In the genomic region with DNA sequence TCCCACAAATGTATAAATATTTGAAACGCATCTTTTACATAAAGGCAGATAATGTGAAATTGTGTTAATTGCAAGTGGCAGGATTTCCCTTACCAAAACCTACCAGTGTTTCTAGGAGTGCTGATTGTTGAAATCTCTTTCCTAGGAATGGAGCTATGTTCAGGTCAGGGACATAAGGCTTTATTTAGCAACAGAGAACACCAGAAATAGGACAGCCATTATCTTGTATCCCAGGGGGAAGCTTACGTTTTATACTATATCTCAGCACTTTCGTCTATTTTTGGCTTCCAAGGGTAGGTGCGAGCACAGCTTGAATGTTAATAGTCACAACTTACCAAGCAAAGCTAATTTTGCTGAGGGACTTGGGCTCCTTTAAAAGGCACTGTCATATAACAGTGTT, we compare ENCODE assay signal across 24 cellular contexts.
"Had no signal": no experiment of that assay in that cellular context is flagged by ENCODE, and none has a peak within 500 bp of the region (broad histone marks: within the 10 kb centered on the region; RNA-seq: fewer than 3 reads in every experiment).

No MANE protein-coding gene starts in this region.

- H3K9me3 ChIP-seq: gastroesophageal sphincter, left lung, lower lobe of right lung, neutrophil, pancreas, suprapubic skin, transverse colon, vagina had no signal

- H3K27me3 ChIP-seq: pancreas, suprapubic skin, vagina had no signal

- H3K27ac Mint-ChIP-seq: effector memory CD8-positive, alpha-beta T cell; natural killer cell had no signal

- DNase-seq: cerebellar nuclear complex; cortex of kidney; effector memory CD8-positive, alpha-beta T cell; foreskin fibroblast; kidney; left lung; lower lobe of right lung; natural killer cell; pancreas; retina; stimulated activated CD4-positive, alpha-beta T cell treated with anti-CD3 and anti-CD28 coated beads, Interleukin-12 subunit alpha, Interleukin-12 subunit beta, amount 100 ng/mL, for 4 hours; stimulated activated CD4-positive, alpha-beta T cell treated with anti-CD3 and anti-CD28 coated beads, Interleukin-1b, Interleukin-23, amount 100 ng/mL, for 48 hours; stimulated activated CD4-positive, alpha-beta T cell treated with anti-CD3 and anti-CD28 coated beads, Interleukin-4, amount 100 ng/mL, for 1 hour; stimulated activated CD8-positive, alpha-beta memory T cell treated with anti-CD3 and anti-CD28 coated beads, Interleukin-4, amount 100 ng/mL, for 48 hours; stimulated activated naive CD4-positive, alpha-beta T cell; stimulated activated naive CD8-positive, alpha-beta T cell treated with anti-CD3 and anti-CD28 coated beads, Interleukin-15, amount 100 ng/mL, for 72 hours; transverse colon had no signal

- H3K4me1 ChIP-seq: pancreas had no signal

- ATAC-seq: effector memory CD8-positive, alpha-beta T cell; gastroesophageal sphincter; left lung; lower lobe of right lung; natural killer cell; pancreas; sciatic nerve; stimulated activated naive CD8-positive, alpha-beta T cell treated with anti-CD3 and anti-CD28 coated beads, Interleukin-15, amount 100 ng/mL, for 72 hours had no signal

- H3K4me3 Mint-ChIP-seq: effector memory CD8-positive, alpha-beta T cell; natural killer cell; stimulated activated naive CD8-positive, alpha-beta T cell treated with anti-CD3 and anti-CD28 coated beads, Interleukin-15, amount 100 ng/mL, for 72 hours had no signal

- H3K4me3 ChIP-seq: gastroesophageal sphincter, hepatocyte, left lung, lower lobe of right lung, pancreas, smooth muscle cell, suprapubic skin, transverse colon, vagina had no signal

- H3K9me3 Mint-ChIP-seq: effector memory CD8-positive, alpha-beta T cell; natural killer cell; stimulated activated naive CD8-positive, alpha-beta T cell treated with anti-CD3 and anti-CD28 coated beads, Interleukin-15, amount 100 ng/mL, for 72 hours had no signal

- H3K27ac ChIP-seq: gastroesophageal sphincter, hepatocyte, left lung, lower lobe of right lung, neutrophil, pancreas, suprapubic skin, transverse colon, vagina had no signal

- H3K36me3 ChIP-seq: gastroesophageal sphincter, left lung, lower lobe of right lung, neutrophil, pancreas, suprapubic skin, transverse colon, vagina had no signal

- H3K36me3 Mint-ChIP-seq: natural killer cell had no signal
